ENCODE assay signal across 14 cellular contexts in the genomic region with DNA sequence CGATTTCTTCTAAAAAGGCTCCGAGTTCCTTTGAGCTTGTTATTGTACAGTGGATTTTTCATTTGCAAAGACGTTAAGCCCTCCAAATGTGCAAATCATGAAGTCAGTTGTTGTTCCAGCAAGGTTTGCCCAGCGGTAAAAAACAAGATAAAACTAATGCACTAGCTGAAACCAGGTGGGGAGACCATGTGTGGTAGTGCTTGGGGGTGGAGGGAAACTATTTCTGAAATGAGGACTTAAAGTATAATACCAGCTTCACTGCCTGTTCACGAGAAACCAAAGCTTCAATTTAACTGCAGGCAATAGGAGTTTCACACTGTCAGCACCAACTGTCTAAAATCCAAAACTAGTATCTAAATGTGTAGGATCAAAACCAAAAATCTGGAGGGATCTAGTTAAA. TPM values are rescaled to one million over a fixed set of nuclear protein-coding genes. Genes with fewer than 3 reads are reported as not detected.
DNase-seq lines count a peak whose midpoint lies in the region; ATAC-seq, FAIRE-seq and TF ChIP-seq lines count a peak whose summit lies in the region.
"Had no signal": no experiment of that assay in that cellular context is flagged by ENCODE, and none has a peak within 500 bp of the region (broad histone marks: within the 10 kb centered on the region; RNA-seq: fewer than 3 reads in every experiment).

No MANE protein-coding gene starts in this region.

- H3K27ac Mint-ChIP-seq in activated naive CD4-positive, alpha-beta T cell treated with anti-CD3 and anti-CD28 coated beads, Interleukin-2, amount 50 U/mL, for 24 hours = no peak overlapping the region
- peak overlapping the region; percentile 56 for H3K27ac Mint-ChIP-seq in stimulated activated naive B cell treated with anti-CD40 and anti-IgM and Interleukin-4, amounts not matched to agents 10 μg/mL and 1 μg/mL and 100 μg/mL, for 72 hours

- H3K9me3 ChIP-seq in OCI-LY3 (ENCODE audit: insufficient read depth, low read length) (no peaks in the 10 kb centered on the region), GM12878 (replicated peaks; ENCODE audit: control insufficient read depth, insufficient read depth, low read length) (no peaks in the 10 kb centered on the region)
- H3K9me3 ChIP-seq: A549 had no signal

- peak overlapping the region; percentile 11 for H3K4me3 Mint-ChIP-seq in activated naive CD4-positive, alpha-beta T cell treated with anti-CD3 and anti-CD28 coated beads, Interleukin-2, amount 50 U/mL, for 24 hours
- H3K4me3 Mint-ChIP-seq in stimulated activated naive B cell treated with anti-CD40 and anti-IgM and Interleukin-4, amounts not matched to agents 10 μg/mL and 1 μg/mL and 100 μg/mL, for 72 hours = peak overlapping the region in 1 of 2 donors; percentile 37

- H3K9ac ChIP-seq in OCI-LY3 (ENCODE audit: low read length) (peak overlapping the region; percentile 45; the same call in 1 of the 2 replicates), GM12878 (ENCODE audit: control insufficient read depth, insufficient read depth, low read length) (no peak overlapping the region)

- no peak overlapping the region for H2AFZ ChIP-seq in OCI-LY3 (ENCODE audit: low read depth, low read length)
- no peak overlapping the region for H2AFZ ChIP-seq in GM12878 (ENCODE audit: control insufficient read depth, low read depth, low read length)

- peaks cover 43% of the 10 kb centered on the region for H3K4me1 Mint-ChIP-seq in activated naive CD4-positive, alpha-beta T cell treated with anti-CD3 and anti-CD28 coated beads, Interleukin-2, amount 50 U/mL, for 24 hours
- peaks cover 29 to 53% of the 10 kb centered on the region in 2 donors for H3K4me1 Mint-ChIP-seq in stimulated activated naive B cell treated with anti-CD40 and anti-IgM and Interleukin-4, amounts not matched to agents 10 μg/mL and 1 μg/mL and 100 μg/mL, for 72 hours

- H3K4me2 ChIP-seq in OCI-LY3 (ENCODE audit: low read length) (peak overlapping the region; percentile 64), GM12878 (ENCODE audit: control insufficient read depth, insufficient read depth) (no peak overlapping the region)
- H3K4me2 ChIP-seq: A549 had no signal

- SMC1A ChIA-PET in GM12878 (lab: Charles Lee; ENCODE audit: uncharacterized antibody, unreplicated experiment) = interaction anchor here (0.7 to 3.9 kb wide), 36 partner anchors 8 to 1041 kb away, joined by 3 to 28 read pairs (median 4); a partner anchor contains a TSS

- CTCF ChIA-PET in GM12878 (lab: Yijun Ruan, JAX) = interaction anchor here (0.9 to 5.1 kb wide), 20 partner anchors 9 to 1054 kb away, joined by 3 to 36 read pairs (median 4); a partner anchor contains a TSS

- no peak for FAIRE-seq in GM12878 (lab: Jason Lieb, UNC)
- FAIRE-seq: A549, G401.6 had no signal

- no peaks in the 10 kb centered on the region for H3K79me2 ChIP-seq in OCI-LY3 (ENCODE audit: low read length)
- H3K79me2 ChIP-seq in GM12878 (ENCODE audit: control insufficient read depth, insufficient read depth, low read length) = no peaks in the 10 kb centered on the region

- H3K36me3 ChIP-seq in OCI-LY3 (replicated peaks; ENCODE audit: low read depth, low read length) = peaks cover 16% of the 10 kb centered on the region
- H3K36me3 ChIP-seq in GM12878 (ENCODE audit: control insufficient read depth in 2 of 2, insufficient read depth in 2 of 2, low read length in 1 of 2) = peaks cover 0 to 21% of the 10 kb centered on the region in 2 experiments; a peak in 3 of 4 replicates

- H3K4me1 ChIP-seq in OCI-LY3 (ENCODE audit: low read length) (peaks cover 47% of the 10 kb centered on the region), GM12878 (ENCODE audit: control insufficient read depth, insufficient read depth, low read length) (peaks cover 27% of the 10 kb centered on the region)
- H3K4me1 ChIP-seq: A549 had no signal

- H4K20me1 ChIP-seq in OCI-LY3 (ENCODE audit: insufficient read depth, low read length) (no peaks in the 10 kb centered on the region), GM12878 (ENCODE audit: control insufficient read depth, insufficient read depth) (no peaks in the 10 kb centered on the region)

- WGBS in GM12878 (ENCODE audit: insufficient coverage, insufficient replicate concordance, low lambda C conversion rate, missing lambda C conversion rate) = 57% methylated on average over 5 of the region's 5 CpGs

- DNase-seq in activated naive CD4-positive, alpha-beta T cell (lab: John Stamatoyannopoulos, UW) = no peak
- DNase-seq in GM12878 (ENCODE audit: low read depth, low spot score) (no peak), left cardiac atrium (no peak), SIG-M5 (lab: John Stamatoyannopoulos, UW) (no peak)
- DNase-seq in stimulated activated naive B cell treated with anti-CD40 and anti-IgM and Interleukin-4, amounts not matched to agents 10 μg/mL and 1 μg/mL and 100 μg/mL, for 72 hours = no peak
- DNase-seq: DMS79, Kasumi-1, NCI-H1436, NCI-H524 had no signal

- H3K4me3 ChIP-seq in OCI-LY3 (ENCODE audit: low read length) (peak overlapping the region; percentile 50), GM12878 (no peak overlapping the region)
- H3K4me3 ChIP-seq: A549 had no signal

- intact Hi-C loops in GM12878 (cut with micrococcal nuclease; ENCODE audit: unreplicated experiment) (loop anchor here (10.0 kb wide), 1 partner anchor 699 kb away; no protein-coding TSS in a partner anchor), left cardiac atrium (cut with DNase I) (loop anchor here in 1 of 2 donors (10.0 kb wide), 1 partner anchor 169 kb away; a partner anchor contains a TSS)

- peaks cover 6% of the 10 kb centered on the region for H3K36me3 Mint-ChIP-seq in activated naive CD4-positive, alpha-beta T cell treated with anti-CD3 and anti-CD28 coated beads, Interleukin-2, amount 50 U/mL, for 24 hours
- peaks cover 9 to 15% of the 10 kb centered on the region in 2 donors for H3K36me3 Mint-ChIP-seq in stimulated activated naive B cell treated with anti-CD40 and anti-IgM and Interleukin-4, amounts not matched to agents 10 μg/mL and 1 μg/mL and 100 μg/mL, for 72 hours

- RAD21 ChIA-PET in GM12878 (lab: Charles Lee; ENCODE audit: unreplicated experiment) = interaction anchor here (0.8 to 3.5 kb wide), 22 partner anchors 8 to 1044 kb away, joined by 3 to 37 read pairs (median 6); a partner anchor contains a TSS

- POLR2A ChIA-PET in GM12878 (lab: Charles Lee) = interaction anchor here (0.5 to 2.6 kb wide), 6 partner anchors 10 to 1282 kb away, joined by 3 to 16 read pairs (median 4); a partner anchor contains a TSS

- TF ChIP-seq CTCF in OCI-LY3 (IDR thresholded peaks at IDR 0.05; ENCODE audit: low read depth, low read length) = no peak
- no peak for TF ChIP-seq CTCF in GM12878 (IDR thresholded peaks at IDR 0.05 in 2 of 3, conservative IDR thresholded peaks at IDR 0.05 in 1 of 3; ENCODE audit: control insufficient read depth in 2 of 3, extremely low read depth in 1 of 3, insufficient read depth in 1 of 3, low read depth in 3 of 3, low read length in 3 of 3)

- H3K27me3 Mint-ChIP-seq in activated naive CD4-positive, alpha-beta T cell treated with anti-CD3 and anti-CD28 coated beads, Interleukin-2, amount 50 U/mL, for 24 hours = no peaks in the 10 kb centered on the region
- no peaks in the 10 kb centered on the region for H3K27me3 Mint-ChIP-seq in stimulated activated naive B cell treated with anti-CD40 and anti-IgM and Interleukin-4, amounts not matched to agents 10 μg/mL and 1 μg/mL and 100 μg/mL, for 72 hours

- in situ Hi-C loops in GM12878 (cut with MboI) = no loop called here

- ATAC-seq in GM12878 (peak; percentile 35), left cardiac atrium (no peak), GM18868 (IDR thresholded peaks at IDR 0.05; ENCODE audit: unreplicated experiment) (no peak)
- ATAC-seq in stimulated activated naive B cell treated with anti-CD40 and anti-IgM and Interleukin-4, amounts not matched to agents 10 μg/mL and 1 μg/mL and 100 μg/mL, for 72 hours (replicated peaks) = no peak
- ATAC-seq: A549 had no signal

- H3K27ac ChIP-seq in OCI-LY3 (ENCODE audit: low read length) (peak overlapping the region; percentile 75), GM12878 (ENCODE audit: control insufficient read depth, insufficient read depth) (no peak overlapping the region)
- H3K27ac ChIP-seq: A549 had no signal

- TF ChIP-seq POLR2A in GM12878 (IDR thresholded peaks at IDR 0.05; ENCODE audit: low read depth, low read length) = no peak

- no TSS peak for BruUV-seq in GM12878 (replicated peaks; lab: Mats Ljungman, UMichigan)

- no peaks in the 10 kb centered on the region for H3K9me3 Mint-ChIP-seq in activated naive CD4-positive, alpha-beta T cell treated with anti-CD3 and anti-CD28 coated beads, Interleukin-2, amount 50 U/mL, for 24 hours
- no peaks in the 10 kb centered on the region for H3K9me3 Mint-ChIP-seq in stimulated activated naive B cell treated with anti-CD40 and anti-IgM and Interleukin-4, amounts not matched to agents 10 μg/mL and 1 μg/mL and 100 μg/mL, for 72 hours

- TF ChIP-seq RAD21 in GM12878 (IDR thresholded peaks at IDR 0.05; ENCODE audit: insufficient read depth, low read depth, low read length) = no peak

- H3K27me3 ChIP-seq in OCI-LY3 (ENCODE audit: low read depth, low read length) = no peaks in the 10 kb centered on the region
- no peaks in the 10 kb centered on the region for H3K27me3 ChIP-seq in GM12878 (replicated peaks in 1 of 2; ENCODE audit: control insufficient read depth in 2 of 2, insufficient read depth in 2 of 2, low read length in 1 of 2)

- no peak for TF ChIP-seq EP300 in GM12878 (IDR thresholded peaks at IDR 0.05; ENCODE audit: borderline replicate concordance in 1 of 2, control insufficient read depth in 1 of 2, low read depth in 2 of 2, low read length in 2 of 2)

RNA-seq across cellular contexts. Expression of a gene that starts 22.3 kb away (rescaled TPM):
- total RNA-seq in GM12878 (2013; cell fraction: nucleolus; rRNA removed) = 209 and 233 TPM in 2 replicates
- total RNA-seq in GM12878 (2014; rRNA removed) (91.5 and 109 TPM in 2 replicates), GM12878 (2014; rRNA removed; fragmentation: Illumina TruSeq; extraction: Trizol) (137 and 141 TPM in 2 replicates), GM12878 (2021) (114 and 123 TPM in 2 replicates), left cardiac atrium (10 to 100 TPM; 62.2 to 68.9 TPM)
- 58.9 TPM for polyA plus RNA-seq in GM12878 (2011; ENCODE audit: low read depth)
- polyA plus RNA-seq in GM12878 (2011; rRNA removed) (87.9 and 109 TPM in 2 replicates), GM12878 (2014; fragmentation: Illumina TruSeq; extraction: Trizol) (171 and 201 TPM in 2 replicates), GM12878 (2014; fragmentation: Nextera tagmentation; extraction: Ambion mirVana) (100 to 1,000 TPM; 124 to 145 TPM), GM12878 (2014; rRNA removed) (92.9 and 95.7 TPM in 2 replicates), GM12878 (2016; fragmentation: Nextera tagmentation; extraction: Ambion mirVana) (100 to 1,000 TPM; 184 to 191 TPM)
- 35.1 and 38.7 TPM in 2 replicates for polyA plus RNA-seq in GM12878 (2011; cell fraction: cytosol; rRNA removed)
- 55.5 and 60.3 TPM in 2 replicates for polyA plus RNA-seq in GM12878 (2011; cell fraction: nucleus; rRNA removed)
- polyA plus RNA-seq in GM12878 (2012) = 72.6 and 83.4 TPM in 2 replicates
- 44.1 and 64.2 TPM in 2 replicates for polyA minus RNA-seq in GM12878 (2011; rRNA and poly(A)+ RNA removed)
- polyA minus RNA-seq in GM12878 (2011; cell fraction: cytosol; rRNA and poly(A)+ RNA removed) = 21.4 and 21.6 TPM in 2 replicates
- 84.5 and 113 TPM in 2 replicates for polyA minus RNA-seq in GM12878 (2011; cell fraction: nucleus; rRNA and poly(A)+ RNA removed)

RNA-seq across cellular contexts. Expression of a gene that starts 39.7 kb away (rescaled TPM):
- total RNA-seq in GM12878 (2013; cell fraction: nucleolus; rRNA removed) = 0.39 TPM in 1 of 2 replicates, not detected in the other
- total RNA-seq in GM12878 (2014; rRNA removed) (0.51 and 0.60 TPM in 2 replicates), GM12878 (2014; rRNA removed; fragmentation: Illumina TruSeq; extraction: Trizol) (0.37 and 0.54 TPM in 2 replicates), GM12878 (2021) (0.08 and 0.21 TPM in 2 replicates), left cardiac atrium (1 to 10 TPM in 1 of 2 donors, not detected in 1; 1.3 TPM)
- polyA plus RNA-seq in GM12878 (2011; ENCODE audit: low read depth) = not detected
- polyA plus RNA-seq in GM12878 (2011; rRNA removed) (6.4 and 10.6 TPM in 2 replicates), GM12878 (2014; fragmentation: Illumina TruSeq; extraction: Trizol) (0.44 and 1.1 TPM in 2 replicates), GM12878 (2014; fragmentation: Nextera tagmentation; extraction: Ambion mirVana) (under 1 TPM; 0.74 to 0.95 TPM), GM12878 (2014; rRNA removed) (0.20 and 0.32 TPM in 2 replicates), GM12878 (2016; fragmentation: Nextera tagmentation; extraction: Ambion mirVana) (under 1 TPM in 1 of 2 experiments, not detected in 1; 0.31 TPM)
- 1.6 and 2.3 TPM in 2 replicates for polyA plus RNA-seq in GM12878 (2011; cell fraction: cytosol; rRNA removed)
- 1.9 and 2.4 TPM in 2 replicates for polyA plus RNA-seq in GM12878 (2011; cell fraction: nucleus; rRNA removed)
- polyA plus RNA-seq in GM12878 (2012) = not detected in 2 replicates
- 0.93 and 0.95 TPM in 2 replicates for polyA minus RNA-seq in GM12878 (2011; rRNA and poly(A)+ RNA removed)
- polyA minus RNA-seq in GM12878 (2011; cell fraction: cytosol; rRNA and poly(A)+ RNA removed) = 0.94 and 1.1 TPM in 2 replicates
- polyA minus RNA-seq in GM12878 (2011; cell fraction: nucleus; rRNA and poly(A)+ RNA removed) = 2.3 and 2.9 TPM in 2 replicates
